Comparison of ENCODE assay signal across 8 cellular contexts in the genomic region with DNA sequence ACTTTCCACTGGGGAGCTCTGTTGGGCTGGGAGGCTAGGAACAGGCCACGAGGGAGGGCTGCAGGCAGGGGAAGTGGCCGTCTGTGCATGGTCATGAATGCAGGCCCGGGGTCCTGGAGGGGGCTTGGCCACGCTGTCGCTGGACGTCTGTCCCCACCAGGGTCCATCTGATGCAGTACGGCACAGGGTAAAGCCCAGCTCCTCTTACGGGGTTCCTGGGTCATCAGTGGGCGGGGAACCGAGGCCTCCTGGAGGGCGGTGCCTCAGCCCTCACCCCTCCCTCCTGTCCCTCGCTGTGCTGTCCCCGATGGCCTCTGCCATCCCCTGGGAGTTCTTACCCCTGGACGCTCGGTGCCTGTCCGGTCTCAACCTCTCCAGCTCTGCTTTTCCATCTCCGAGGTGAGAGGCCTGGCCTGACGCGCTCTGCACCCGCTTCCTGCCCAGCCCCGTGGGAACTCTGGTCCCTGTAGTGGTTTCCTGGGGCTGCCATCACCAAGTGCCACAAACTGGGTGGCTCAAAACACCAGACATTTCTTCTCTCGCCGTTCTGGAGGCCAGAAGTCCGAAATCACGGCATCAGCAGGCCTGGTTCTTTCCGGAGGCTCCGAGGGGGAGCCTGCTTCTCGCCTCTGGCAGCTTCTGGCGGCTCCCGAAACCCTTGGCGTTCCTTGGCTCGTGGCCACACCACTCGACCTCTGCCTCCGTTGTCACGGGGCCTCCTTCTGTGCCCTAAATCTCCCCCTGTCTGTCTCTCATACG.
DNase-seq lines count a peak whose midpoint lies in the region; ATAC-seq, FAIRE-seq and TF ChIP-seq lines count a peak whose summit lies in the region.

No MANE protein-coding gene starts in this region.

- TF ChIP-seq CTCF in foreskin fibroblast (IDR thresholded peaks at IDR 0.05; ENCODE audit: low read depth, low read length) (no peak), psoas muscle (IDR thresholded peaks at IDR 0.05) (no peak)

- H3K9me3 ChIP-seq in psoas muscle = no peaks in the 10 kb centered on the region

- in situ Hi-C loops in SK-MEL-5 (cut with HindIII; ENCODE audit: low pct_unique_long_range_greater_than_20kb, low sequenced_read_pairs) = no loop called here

- WGBS in psoas muscle, 3 donors = 51 to 71% (median 53%) methylated on average over 36 of the region's 36 CpGs

- ATAC-seq in psoas muscle (peak; percentile 8 to 23 (median 18)), HG02759 (IDR thresholded peaks at IDR 0.05; ENCODE audit: unreplicated experiment) (no peak), GM19395 (IDR thresholded peaks at IDR 0.05; ENCODE audit: unreplicated experiment) (no peak)

- intact Hi-C loops in psoas muscle (cut with DNase I) = loop anchor here (1.0 to 5.0 kb wide), 2 partner anchors 36 kb away; no protein-coding TSS in a partner anchor

- FAIRE-seq in GM12892 (lab: Jason Lieb, UNC) = peak; percentile 83

- H3K27me3 ChIP-seq in psoas muscle (ENCODE audit: insufficient read depth in 3 of 3, low read length in 2 of 3) = no peaks in the 10 kb centered on the region

- H3K36me3 ChIP-seq in psoas muscle (ENCODE audit: insufficient read depth in 1 of 2, low read depth in 1 of 2) = no peaks in the 10 kb centered on the region

- H3K4me3 ChIP-seq in foreskin fibroblast (ENCODE audit: low read depth in 1 of 2, low read length in 2 of 2) (peak overlapping the region; percentile 25 to 79), psoas muscle (peak overlapping the region; percentile 66)

- H3K27ac ChIP-seq in psoas muscle = peak overlapping the region; percentile 88

- H3K4me1 ChIP-seq in psoas muscle = peaks cover 57% of the 10 kb centered on the region

- DNase-seq in GM12892 (ENCODE audit: insufficient read length) (no peak), SK-MEL-5 (ENCODE audit: low read depth, low spot score) (peak; percentile 49), foreskin fibroblast (peak; percentile 57 to 80), psoas muscle (peak; percentile 51 to 73), NCI-H82 (lab: John Stamatoyannopoulos, UW) (no peak)
- DNase-seq in stimulated activated CD4-positive, alpha-beta T cell treated with anti-CD3 and anti-CD28 coated beads, Interleukin-1b, Interleukin-23, amount 100 ng/mL, for 48 hours = no peak

- TF ChIP-seq POLR2A in GM12892 (IDR thresholded peaks at IDR 0.05; ENCODE audit: low read depth, low read length) = no peak

Comparison
In these comparisons a context has a peak if more than half of its experiments do, and no peak if none do; other contexts are left out.
1. DNase-seq: peak in SK-MEL-5 (single experiment), foreskin fibroblast (2 of 2) and psoas muscle (2 of 2); none in GM12892 (single experiment), NCI-H82 (single experiment) and stimulated activated CD4-positive, alpha-beta T cell treated with anti-CD3 and anti-CD28 coated beads, Interleukin-1b, Interleukin-23, amount 100 ng/mL, for 48 hours (single experiment).
2. ATAC-seq: peak in psoas muscle (4 of 4); none in HG02759 (single experiment) and GM19395 (single experiment).